Comparison of ENCODE assay signal across 23 cellular contexts in the genomic region with DNA sequence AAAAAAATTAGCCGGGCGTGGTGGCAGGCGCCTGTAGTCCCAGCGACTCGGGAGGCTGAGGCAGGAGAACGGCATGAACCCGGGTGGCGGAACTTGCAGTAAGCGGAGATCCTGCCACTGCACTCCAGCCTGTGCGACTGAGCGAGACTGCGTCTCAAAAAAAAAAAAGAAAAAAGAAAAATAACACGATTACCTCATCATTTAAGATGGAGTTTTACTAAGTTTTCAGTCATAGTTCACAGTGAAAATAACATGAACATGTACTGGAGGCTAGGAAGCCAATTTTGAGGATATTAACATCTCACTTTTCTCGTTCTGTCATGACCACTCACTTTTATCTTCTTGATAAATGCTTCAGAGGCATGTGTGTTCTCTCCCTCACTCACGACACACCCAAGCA. TPM values are rescaled to one million over a fixed set of nuclear protein-coding genes. Genes with fewer than 3 reads are reported as not detected.
"Had no signal": no experiment of that assay in that cellular context is flagged by ENCODE, and none has a peak within 500 bp of the region (broad histone marks: within the 10 kb centered on the region; RNA-seq: fewer than 3 reads in every experiment).

No MANE protein-coding gene starts in this region.

- ATAC-seq: foreskin keratinocyte, gastroesophageal sphincter, heart left ventricle, left cardiac atrium, left lung, left ventricle myocardium superior, lower lobe of right lung, mucosa of descending colon had no signal

- H3K9me3 ChIP-seq: esophagus muscularis mucosa, gastroesophageal sphincter, heart left ventricle, left lung, lower lobe of right lung, mucosa of descending colon had no signal

- FAIRE-seq: islet of Langerhans, keratinocyte had no signal

- H3K4me3 ChIP-seq: coronary artery, dorsolateral prefrontal cortex, esophagus muscularis mucosa, gastroesophageal sphincter, heart left ventricle, hepatocyte, left lung, lower lobe of right lung, mucosa of descending colon had no signal

- DNase-seq: dorsolateral prefrontal cortex; effector CD4-positive, alpha-beta T cell; effector memory CD4-positive, alpha-beta T cell; endodermal cell; foreskin keratinocyte; heart left ventricle; hypothalamus; immature natural killer cell; left cardiac atrium; left lung; left ventricle myocardium superior; lower lobe of right lung; mesenchymal stem cell; mucosa of descending colon; naive B cell had no signal

- H3K36me3 ChIP-seq: esophagus muscularis mucosa, gastroesophageal sphincter, heart left ventricle, left lung, lower lobe of right lung had no signal

- H2AFZ ChIP-seq: hepatocyte had no signal

- H3K27me3 ChIP-seq: esophagus muscularis mucosa, foreskin keratinocyte had no signal

- H3K4me2 ChIP-seq: hepatocyte had no signal

- H3K27ac ChIP-seq: coronary artery, dorsolateral prefrontal cortex, esophagus muscularis mucosa, foreskin keratinocyte, gastroesophageal sphincter, heart left ventricle, hepatocyte, left lung, lower lobe of right lung had no signal

- H3K4me1 ChIP-seq: foreskin keratinocyte had no signal

- H3K79me2 ChIP-seq: hepatocyte had no signal

RNA-seq across cellular contexts. Expression of a gene that starts 3.1 kb away (rescaled TPM):
- total RNA-seq: mesothelial cell of epicardium had no signal

RNA-seq across cellular contexts. Expression of a gene that starts 24.4 kb away (rescaled TPM):
- total RNA-seq: foreskin keratinocyte, myocyte had no signal
- polyA plus RNA-seq: foreskin keratinocyte had no signal
